In genomic region chr11:86726118-86726748, GRCh38 we compare ENCODE assay signal across 20 cellular contexts. TPM values are rescaled to one million over a fixed set of nuclear protein-coding genes. Genes with fewer than 3 reads are reported as not detected.
DNase-seq lines count a peak whose midpoint lies in the region; ATAC-seq, FAIRE-seq and TF ChIP-seq lines count a peak whose summit lies in the region.
"Had no signal": no experiment of that assay in that cellular context is flagged by ENCODE, and none has a peak within 500 bp of the region (broad histone marks: within the 10 kb centered on the region; RNA-seq: fewer than 3 reads in every experiment).

No MANE protein-coding gene starts in this region.

- CTCF ChIA-PET in HepG2 (lab: Yijun Ruan, JAX; ENCODE audit: low intra/inter-chr PET ratio, low total read pairs): no interaction called here

- TF ChIP-seq EP300 in HepG2 (IDR thresholded peaks at IDR 0.05; ENCODE audit: low read depth in 2 of 2, low read length in 2 of 2) (no peak), HepG2 (CRISPR knock-in tag; IDR thresholded peaks at IDR 0.05; ENCODE audit: borderline replicate concordance) (no peak)

- H3K9ac ChIP-seq in HepG2 (ENCODE audit: insufficient read depth, low read depth, low read length): no peak overlapping the region

- TF ChIP-seq CTCF in body of pancreas (IDR thresholded peaks at IDR 0.05) (no peak), HepG2 (CRISPR knock-in tag; IDR thresholded peaks at IDR 0.05) (no peak)

- H3K4me1 Mint-ChIP-seq in stimulated activated naive CD8-positive, alpha-beta T cell treated with anti-CD3 and anti-CD28 coated beads, Interleukin-15, amount 100 ng/mL, for 72 hours: no peaks in the 10 kb centered on the region
- H3K4me1 Mint-ChIP-seq: memory B cell, nephron progenitor cell had no signal

- no peak for TF ChIP-seq POLR2A in body of pancreas (IDR thresholded peaks at IDR 0.05)
- no peak for TF ChIP-seq POLR2A in HepG2 (IDR thresholded peaks at IDR 0.05; ENCODE audit: insufficient read depth in 1 of 2, low read depth in 2 of 2, low read length in 2 of 2)

- BruUV-seq in HepG2 (replicated peaks; lab: Mats Ljungman, UMichigan): no TSS peak

- no peaks in the 10 kb centered on the region for H3K9me3 ChIP-seq in body of pancreas
- H3K9me3 ChIP-seq in HepG2 (ENCODE audit: low read length): no peaks in the 10 kb centered on the region
- H3K9me3 ChIP-seq: adrenal gland, prostate gland had no signal

- POLR2A ChIA-PET in HepG2 (lab: Yijun Ruan, JAX): no interaction called here

- H3K27me3 ChIP-seq in body of pancreas (no peaks in the 10 kb centered on the region), HepG2 (ENCODE audit: control insufficient read depth in 1 of 2, insufficient read depth in 2 of 2, low read length in 2 of 2) (peaks cover 3% of the 10 kb centered on the region in 2 experiments; a peak in 2 of 5 replicates)
- H3K27me3 ChIP-seq: adrenal gland, gastrocnemius medialis, uterus had no signal

- H3K79me2 ChIP-seq in HepG2 (ENCODE audit: insufficient read depth, low read length): no peaks in the 10 kb centered on the region

- H3K4me1 ChIP-seq in body of pancreas (no peaks in the 10 kb centered on the region), HepG2 (ENCODE audit: insufficient read depth, low read length) (no peaks in the 10 kb centered on the region)
- H3K4me1 ChIP-seq: adrenal gland, gastrocnemius medialis, prostate gland, uterus had no signal

- WGBS in body of pancreas, 2 donors: 94% methylated on average over 2 of the region's 2 CpGs
- WGBS in HepG2 (ENCODE audit: low lambda C conversion rate): 7% methylated on average over 2 of the region's 2 CpGs

- H3K27ac Mint-ChIP-seq in stimulated activated naive CD8-positive, alpha-beta T cell treated with anti-CD3 and anti-CD28 coated beads, Interleukin-15, amount 100 ng/mL, for 72 hours: no peak overlapping the region
- H3K27ac Mint-ChIP-seq: activated CD8-positive, alpha-beta T cell treated with anti-CD3 and anti-CD28 coated beads, Interleukin-2, amount 10 ng/mL, durations not matched to agents 7 days and 5 days; activated T-helper 2 cell treated with anti-CD3 and anti-CD28 coated beads, Interferon-gamma antibody, Interleukin-2, Interleukin-4, amounts not matched to agents 10 μg/mL and 5 μg/mL and 100 μg/mL, durations not matched to agents 14 hours and 24 hours and 36 hours; CD4-positive, alpha-beta T cell; memory B cell; nephron progenitor cell had no signal

- peaks cover 6% of the 10 kb centered on the region for H3K27me3 Mint-ChIP-seq in stimulated activated naive CD8-positive, alpha-beta T cell treated with anti-CD3 and anti-CD28 coated beads, Interleukin-15, amount 100 ng/mL, for 72 hours

- no peak for FAIRE-seq in HepG2 (lab: Jason Lieb, UNC)
- FAIRE-seq: endometrium had no signal

- H3K9me3 Mint-ChIP-seq in stimulated activated naive CD8-positive, alpha-beta T cell treated with anti-CD3 and anti-CD28 coated beads, Interleukin-15, amount 100 ng/mL, for 72 hours: peaks cover 9 to 14% of the 10 kb centered on the region in 2 donors

- H4K20me1 ChIP-seq in HepG2 (ENCODE audit: insufficient read depth, low read length): no peaks in the 10 kb centered on the region

- H2AFZ ChIP-seq in HepG2 (ENCODE audit: low read length): no peak overlapping the region

- H3K4me3 ChIP-seq in body of pancreas: no peak overlapping the region
- no peak overlapping the region for H3K4me3 ChIP-seq in HepG2 (replicated peaks in 1 of 3; ENCODE audit: insufficient read depth in 1 of 3, low read depth in 2 of 3, low read length in 3 of 3)
- H3K4me3 ChIP-seq: adrenal gland, gastrocnemius medialis, prostate gland, uterus had no signal

- peak overlapping the region; percentile 73 for H3K27ac ChIP-seq in epithelial cell of prostate
- no peak overlapping the region for H3K27ac ChIP-seq in body of pancreas
- H3K27ac ChIP-seq in HepG2 (ENCODE audit: extremely low read length, insufficient read depth, low read length): no peak overlapping the region
- H3K27ac ChIP-seq: adrenal gland, gastrocnemius medialis, HL-60, prostate gland, uterus had no signal

- no peak overlapping the region for H3K4me2 ChIP-seq in HepG2 (ENCODE audit: low read depth, low read length)

- intact Hi-C loops in body of pancreas (cut with DNase I): no loop called here
- intact Hi-C loops in left cardiac atrium (cut with DNase I): no loop called here
- intact Hi-C loops in HepG2 (cut with micrococcal nuclease; ENCODE audit: unreplicated experiment): no loop called here

- no peak for DNase-seq in stimulated activated naive CD8-positive, alpha-beta T cell treated with anti-CD3 and anti-CD28 coated beads, Interleukin-15, Interleukin-2, amounts not matched to agents 100 U/mL and 50 U/mL, for 24 hours
- no peak for DNase-seq in stimulated activated naive CD8-positive, alpha-beta T cell treated with anti-CD3 and anti-CD28 coated beads, Interleukin-15, amount 100 ng/mL, for 72 hours
- peak; percentile 56 for DNase-seq in RPMI7951 (ENCODE audit: low read depth)
- DNase-seq in epithelial cell of prostate (ENCODE audit: low read depth, low spot score): peak; percentile 68
- no peak for DNase-seq in body of pancreas
- DNase-seq in left cardiac atrium: no peak
- DNase-seq in HepG2 (ENCODE audit: low spot score): no peak
- DNase-seq: activated CD8-positive, alpha-beta T cell treated with anti-CD3 and anti-CD28 coated beads, Interleukin-2, amount 10 ng/mL, durations not matched to agents 7 days and 5 days; adrenal gland; CD4-positive, alpha-beta T cell; gastrocnemius medialis; NCI-H510A; nephron progenitor cell; uterus had no signal

- in situ Hi-C loops in HepG2 (cut with HindIII; ENCODE audit: extremely low pct_ligation_motif_present, low pct_unique_long_range_greater_than_20kb): no loop called here

- no peak overlapping the region for H3K4me3 Mint-ChIP-seq in stimulated activated naive CD8-positive, alpha-beta T cell treated with anti-CD3 and anti-CD28 coated beads, Interleukin-15, amount 100 ng/mL, for 72 hours
- H3K4me3 Mint-ChIP-seq: activated CD8-positive, alpha-beta T cell treated with anti-CD3 and anti-CD28 coated beads, Interleukin-2, amount 10 ng/mL, durations not matched to agents 7 days and 5 days; CD4-positive, alpha-beta T cell; memory B cell; nephron progenitor cell had no signal

- no peak for TF ChIP-seq RAD21 in HepG2 (CRISPR knock-in tag; IDR thresholded peaks at IDR 0.05)

- H3K36me3 ChIP-seq in body of pancreas (replicated peaks in 1 of 2; ENCODE audit: insufficient read depth in 1 of 2, low read depth in 2 of 2) (no peaks in the 10 kb centered on the region), HepG2 (replicated peaks in 1 of 2; ENCODE audit: control insufficient read depth in 1 of 2, insufficient read depth in 2 of 2, low read length in 2 of 2) (no peaks in the 10 kb centered on the region)
- H3K36me3 ChIP-seq: adrenal gland, gastrocnemius medialis, prostate gland, uterus had no signal

- ATAC-seq in stimulated activated naive CD8-positive, alpha-beta T cell treated with anti-CD3 and anti-CD28 coated beads, Interleukin-15, Interleukin-2, amounts not matched to agents 100 U/mL and 50 U/mL, for 24 hours: peak; percentile 9
- no peak for ATAC-seq in stimulated activated naive CD8-positive, alpha-beta T cell treated with anti-CD3 and anti-CD28 coated beads, Interleukin-15, amount 100 ng/mL, for 72 hours
- ATAC-seq in body of pancreas (no peak), left cardiac atrium (no peak), HepG2 (no peak), GM21381 (IDR thresholded peaks at IDR 0.05; ENCODE audit: unreplicated experiment) (no peak)
- ATAC-seq: activated CD8-positive, alpha-beta T cell treated with anti-CD3 and anti-CD28 coated beads, Interleukin-2, amount 10 ng/mL, durations not matched to agents 7 days and 5 days; gastrocnemius medialis had no signal

TF ChIP-seq in HepG2, 621 proteins besides CTCF, POLR2A, EP300 and RAD21 (continues in another document):
- TF ChIP-seq KDM6A (CRISPR knock-in tag; IDR thresholded peaks at IDR 0.05; ENCODE audit: low read depth) (no peak), MTA3 (CRISPR knock-in tag; IDR thresholded peaks at IDR 0.05) (no peak)

RNA-seq across cellular contexts. Expression of gene ME3, which starts 53.8 kb away (rescaled TPM):
- 2.8 and 5.5 TPM in 2 replicates for total RNA-seq in RPMI7951 (2014; rRNA removed; shearing (Covaris generic))
- 10 to 100 TPM; 20.8 to 54.7 TPM for total RNA-seq in body of pancreas
- total RNA-seq in left cardiac atrium: 10 to 100 TPM; 19.7 to 24.2 TPM
- total RNA-seq in HepG2 (2016; rRNA removed; fragmentation: Illumina TruSeq; extraction: Trizol): not detected in 2 replicates
- total RNA-seq in HepG2 (2016; cell fraction: cytosol; rRNA removed; fragmentation: Illumina TruSeq; extraction: Trizol; ENCODE audit: low read depth): not detected in 2 replicates
- not detected in 2 replicates for total RNA-seq in HepG2 (2016; cell fraction: insoluble cytoplasmic fraction; rRNA removed; fragmentation: Illumina TruSeq; extraction: Trizol)
- not detected in 2 replicates for total RNA-seq in HepG2 (2016; cell fraction: membrane; rRNA removed; fragmentation: Illumina TruSeq; extraction: Trizol)
- total RNA-seq in HepG2 (2016; cell fraction: nucleus; rRNA removed; fragmentation: Illumina TruSeq; extraction: Trizol): not detected in 2 replicates
- polyA plus RNA-seq in HepG2 (2011; rRNA removed): 0.22 TPM in 1 of 2 replicates, not detected in the other
- not detected in 2 replicates for polyA plus RNA-seq in HepG2 (2011; cell fraction: cytosol; rRNA removed)
- polyA plus RNA-seq in HepG2 (2011; cell fraction: nucleus; rRNA removed): 0.50 and 0.54 TPM in 2 replicates
- polyA plus RNA-seq in HepG2 (2012): 0.05 TPM in 1 of 2 replicates, not detected in the other
- polyA plus RNA-seq in HepG2 (2016; cell fraction: cytosol; fragmentation: Illumina TruSeq; extraction: Trizol; ENCODE audit: low read depth): not detected in 2 replicates
- not detected in 2 replicates for polyA plus RNA-seq in HepG2 (2016; cell fraction: insoluble cytoplasmic fraction; fragmentation: Illumina TruSeq; extraction: Trizol; ENCODE audit: low read depth)
- not detected in 2 replicates for polyA plus RNA-seq in HepG2 (2016; cell fraction: membrane; fragmentation: Illumina TruSeq; extraction: Trizol; ENCODE audit: low read depth)
- polyA plus RNA-seq in HepG2 (2016; cell fraction: nucleus; fragmentation: Illumina TruSeq; extraction: Trizol; ENCODE audit: insufficient read depth, low read depth): not detected in 2 replicates
- polyA minus RNA-seq in HepG2 (2011; rRNA and poly(A)+ RNA removed; ENCODE audit: low replicate concordance): 36.1 TPM in 1 of 2 replicates, not detected in the other
- polyA minus RNA-seq in HepG2 (2011; cell fraction: cytosol; rRNA and poly(A)+ RNA removed): not detected in 2 replicates
- 0.52 and 0.75 TPM in 2 replicates for polyA minus RNA-seq in HepG2 (2011; cell fraction: nucleus; rRNA and poly(A)+ RNA removed)

Comparison
In these comparisons a context has a peak if more than half of its experiments do, and no peak if none do; other contexts are left out.
1. DNase-seq: peak in RPMI7951 (single experiment) and epithelial cell of prostate (single experiment); none in stimulated activated naive CD8-positive, alpha-beta T cell treated with anti-CD3 and anti-CD28 coated beads, Interleukin-15, Interleukin-2, amounts not matched to agents 100 U/mL and 50 U/mL, for 24 hours (single experiment), stimulated activated naive CD8-positive, alpha-beta T cell treated with anti-CD3 and anti-CD28 coated beads, Interleukin-15, amount 100 ng/mL, for 72 hours (0 of 2), body of pancreas (0 of 4), left cardiac atrium (single experiment) and HepG2 (single experiment).